8 cellular contexts compared by ENCODE assay signal in genomic region chr1:156704930-156705320, GRCh38. TPM values are rescaled to one million over a fixed set of nuclear protein-coding genes. Genes with fewer than 3 reads are reported as not detected.
DNase-seq lines count a peak whose midpoint lies in the region; ATAC-seq and TF ChIP-seq lines count a peak whose summit lies in the region.

No MANE protein-coding gene starts in this region.

- peak overlapping the region; percentile 31 for H3K18ac ChIP-seq in mesendoderm (ENCODE audit: low read length)

- H3K4me3 Mint-ChIP-seq in stimulated activated naive CD8-positive, alpha-beta T cell treated with anti-CD3 and anti-CD28 coated beads, Interleukin-15, amount 100 ng/mL, for 72 hours, result peak overlapping the region; percentile 66 to 96

- ATAC-seq in stimulated activated naive CD8-positive, alpha-beta T cell treated with anti-CD3 and anti-CD28 coated beads, Interleukin-15, amount 100 ng/mL, for 72 hours, result no peak
- no peak for ATAC-seq in GM18858 (IDR thresholded peaks at IDR 0.05; ENCODE audit: unreplicated experiment)

- H2BK5ac ChIP-seq in mesendoderm (ENCODE audit: low read length), result no peak overlapping the region

- H3K56ac ChIP-seq in mesendoderm (ENCODE audit: low read length), result peak overlapping the region; percentile 90

- H3K9ac ChIP-seq in mesendoderm (ENCODE audit: low read length), result peak overlapping the region; percentile 60

- H3K27me3 Mint-ChIP-seq in stimulated activated naive CD8-positive, alpha-beta T cell treated with anti-CD3 and anti-CD28 coated beads, Interleukin-15, amount 100 ng/mL, for 72 hours, result peaks cover 63% of the 10 kb centered on the region

- DNase-seq in GM03348 (ENCODE audit: low spot score) (peak; percentile 78), RWPE1 (ENCODE audit: low spot score) (peak; percentile 79), choroid plexus epithelial cell (ENCODE audit: low read depth) (peak; percentile 54), mesendoderm (peak; percentile 56), GM19240 (ENCODE audit: insufficient read length, low spot score) (no peak), NCI-H1092 treated with DMSO at 0.1 percent for 48 hours (lab: John Stamatoyannopoulos, UW) (no peak)
- DNase-seq in stimulated activated naive CD8-positive, alpha-beta T cell treated with anti-CD3 and anti-CD28 coated beads, Interleukin-15, amount 100 ng/mL, for 72 hours, result peak in 1 of 2 donors; percentile 34

- peak overlapping the region; percentile 49 for H3K4me3 ChIP-seq in choroid plexus epithelial cell (ENCODE audit: low read depth, low read length)
- peak overlapping the region; percentile 39 for H3K4me3 ChIP-seq in mesendoderm (ENCODE audit: low read length)

- CTCF ChIA-PET in RWPE1 (lab: Yijun Ruan, JAX), result interaction anchor here (1.1 to 17.0 kb wide), 5 partner anchors 10 to 22 kb away, joined by 3 to 225 read pairs (median 6); partner anchors contain the start of genes ISG20L2 and METTL25B

- peaks cover 36% of the 10 kb centered on the region for H3K4me1 ChIP-seq in mesendoderm (ENCODE audit: control insufficient read depth, low read depth, low read length)

- H3K27ac Mint-ChIP-seq in stimulated activated naive CD8-positive, alpha-beta T cell treated with anti-CD3 and anti-CD28 coated beads, Interleukin-15, amount 100 ng/mL, for 72 hours, result no peak overlapping the region

- whole genome bisulfite sequencing in mesendoderm (ENCODE audit: extremely low coverage, insufficient coverage, low lambda C conversion rate), result no CpG with 5 or more reads among the region's 29 CpGs

- no peak overlapping the region for H2BK120ac ChIP-seq in mesendoderm (ENCODE audit: low read depth, low read length)

- TF ChIP-seq CTCF in RWPE1 (conservative IDR thresholded peaks at IDR 0.05; ENCODE audit: low read depth), result no peak
- TF ChIP-seq CTCF in choroid plexus epithelial cell (conservative IDR thresholded peaks at IDR 0.05; ENCODE audit: low read depth, low read length), result no peak

- H3K79me1 ChIP-seq in mesendoderm (ENCODE audit: low read length), result peaks cover 2% of the 10 kb centered on the region

- H2AK5ac ChIP-seq in mesendoderm (ENCODE audit: low read length), result no peak overlapping the region

- H4K8ac ChIP-seq in mesendoderm (ENCODE audit: low read depth, low read length), result no peak overlapping the region

- H2BK15ac ChIP-seq in mesendoderm (replicated peaks; ENCODE audit: low read depth), result no peak overlapping the region

- H3K23ac ChIP-seq in mesendoderm (ENCODE audit: low read length), result no peak overlapping the region

- H3K4me1 Mint-ChIP-seq in stimulated activated naive CD8-positive, alpha-beta T cell treated with anti-CD3 and anti-CD28 coated beads, Interleukin-15, amount 100 ng/mL, for 72 hours, result peaks cover 48% of the 10 kb centered on the region

- H3K4me2 ChIP-seq in mesendoderm (ENCODE audit: low read length), result peak overlapping the region; percentile 90

- H3K4ac ChIP-seq in mesendoderm (ENCODE audit: low read depth, low read length), result peak overlapping the region; percentile 29

- no peaks in the 10 kb centered on the region for H3K9me3 Mint-ChIP-seq in stimulated activated naive CD8-positive, alpha-beta T cell treated with anti-CD3 and anti-CD28 coated beads, Interleukin-15, amount 100 ng/mL, for 72 hours

- H3K36me3 ChIP-seq in mesendoderm (ENCODE audit: control insufficient read depth, insufficient read depth, low read length), result peaks cover 2% of the 10 kb centered on the region

- POLR2A ChIA-PET in RWPE1 (lab: Yijun Ruan, JAX; ENCODE audit: low non-redundant PET), result interaction anchor here (1.5 kb wide), 1 partner anchor 13 kb away, joined by 5 read pairs; no protein-coding TSS in a partner anchor

- H3K79me2 ChIP-seq in mesendoderm (ENCODE audit: control insufficient read depth, insufficient read depth, low read length), result peaks cover 3% of the 10 kb centered on the region

- H3K27ac ChIP-seq in RWPE1 (peak overlapping the region; percentile 95), mesendoderm (ENCODE audit: low read depth, low read length) (no peak overlapping the region)

- no peaks in the 10 kb centered on the region for H3K27me3 ChIP-seq in mesendoderm (ENCODE audit: insufficient read depth, low read length, poor library complexity)

- H4K5ac ChIP-seq in mesendoderm (ENCODE audit: low read length), result no peak overlapping the region

RNA-seq across cellular contexts. Expression of gene CRABP2, which starts 0.5 kb away (rescaled TPM):
- polyA plus RNA-seq in mesendoderm (2013, experiment 1 of 2), result 52.0 TPM
- polyA plus RNA-seq in mesendoderm (2013, experiment 2 of 2), result 49.6 TPM

RNA-seq across cellular contexts. Expression of gene METTL25B, which starts 23.3 kb away (rescaled TPM):
- polyA plus RNA-seq in mesendoderm (2013, experiment 1 of 2), result 12.0 TPM
- polyA plus RNA-seq in mesendoderm (2013, experiment 2 of 2), result 11.6 TPM

RNA-seq across cellular contexts. Expression of gene ISG20L2, which starts 23.6 kb away (rescaled TPM):
- 75.9 TPM for polyA plus RNA-seq in mesendoderm (2013, experiment 1 of 2)
- polyA plus RNA-seq in mesendoderm (2013, experiment 2 of 2), result 76.2 TPM

RNA-seq across cellular contexts. Expression of gene NES, which starts 27.7 kb away (rescaled TPM):
- 77.7 TPM for polyA plus RNA-seq in mesendoderm (2013, experiment 1 of 2)
- polyA plus RNA-seq in mesendoderm (2013, experiment 2 of 2), result 79.9 TPM

RNA-seq across cellular contexts. Expression of gene MRPL24, which starts 36.0 kb away (rescaled TPM):
- polyA plus RNA-seq in mesendoderm (2013, experiment 1 of 2), result 30.0 TPM
- 29.4 TPM for polyA plus RNA-seq in mesendoderm (2013, experiment 2 of 2)

Comparison
In these comparisons a context has a peak if more than half of its experiments do, and no peak if none do; other contexts are left out.
1. DNase-seq: peak in GM03348 (single experiment), RWPE1 (single experiment), choroid plexus epithelial cell (single experiment) and mesendoderm (single experiment); none in GM19240 (single experiment) and NCI-H1092 treated with DMSO at 0.1 percent for 48 hours (single experiment).